In genomic region chr6:16421462-16421960, GRCh38 we compare ENCODE assay signal across 8 cellular contexts.
DNase-seq lines count a peak whose midpoint lies in the region; ATAC-seq lines count a peak whose summit lies in the region.

No MANE protein-coding gene starts in this region.

- no peaks in the 10 kb centered on the region for H3K27me3 Mint-ChIP-seq in activated T-cell treated with anti-CD3 and anti-CD28 coated beads, Interleukin-2, amount 50 U/mL, for 24 hours
- H3K27me3 Mint-ChIP-seq in activated naive CD8-positive, alpha-beta T cell treated with anti-CD3 and anti-CD28 coated beads for 36 hours = no peaks in the 10 kb centered on the region
- no peaks in the 10 kb centered on the region for H3K27me3 Mint-ChIP-seq in stimulated activated naive CD8-positive, alpha-beta T cell treated with anti-CD3 and anti-CD28 coated beads, Interleukin-15, amount 100 ng/mL, for 72 hours

- no peak for DNase-seq in activated T-cell treated with anti-CD3 and anti-CD28 coated beads, Interleukin-2, amount 50 U/mL, for 24 hours
- DNase-seq in activated T-cell treated with anti-CD3 and anti-CD28 coated beads, Interleukin-2, amount 50 U/mL, for 1 hour = no peak
- DNase-seq in activated naive CD8-positive, alpha-beta T cell treated with anti-CD3 and anti-CD28 coated beads for 36 hours = no peak
- no peak for DNase-seq in stimulated activated naive CD8-positive, alpha-beta T cell treated with anti-CD3 and anti-CD28 coated beads, Interleukin-15, amount 100 ng/mL, for 72 hours
- no peak for DNase-seq in stimulated activated CD4-positive, alpha-beta T cell treated with anti-CD3 and anti-CD28 coated beads, Interleukin-4, amount 100 ng/mL, for 1 hour
- DNase-seq in NCI-H187 treated with DMSO at 0.1 percent for 48 hours (lab: John Stamatoyannopoulos, UW) = no peak
- no peak for DNase-seq in SW480 (ENCODE audit: low spot score)

- no peaks in the 10 kb centered on the region for H3K9me3 Mint-ChIP-seq in activated T-cell treated with anti-CD3 and anti-CD28 coated beads, Interleukin-2, amount 50 U/mL, for 24 hours
- no peaks in the 10 kb centered on the region for H3K9me3 Mint-ChIP-seq in activated naive CD8-positive, alpha-beta T cell treated with anti-CD3 and anti-CD28 coated beads for 36 hours
- no peaks in the 10 kb centered on the region for H3K9me3 Mint-ChIP-seq in stimulated activated naive CD8-positive, alpha-beta T cell treated with anti-CD3 and anti-CD28 coated beads, Interleukin-15, amount 100 ng/mL, for 72 hours

- peak overlapping the region; percentile 69 for H3K4me3 Mint-ChIP-seq in activated T-cell treated with anti-CD3 and anti-CD28 coated beads, Interleukin-2, amount 50 U/mL, for 24 hours
- peak overlapping the region; percentile 56 for H3K4me3 Mint-ChIP-seq in activated naive CD8-positive, alpha-beta T cell treated with anti-CD3 and anti-CD28 coated beads for 36 hours
- peak overlapping the region; percentile 67 to 81 for H3K4me3 Mint-ChIP-seq in stimulated activated naive CD8-positive, alpha-beta T cell treated with anti-CD3 and anti-CD28 coated beads, Interleukin-15, amount 100 ng/mL, for 72 hours

- H3K4me1 Mint-ChIP-seq in activated T-cell treated with anti-CD3 and anti-CD28 coated beads, Interleukin-2, amount 50 U/mL, for 24 hours (ENCODE audit: low read depth) = peaks cover 67% of the 10 kb centered on the region
- peaks cover 39% of the 10 kb centered on the region for H3K4me1 Mint-ChIP-seq in activated naive CD8-positive, alpha-beta T cell treated with anti-CD3 and anti-CD28 coated beads for 36 hours
- peaks cover 62% of the 10 kb centered on the region for H3K4me1 Mint-ChIP-seq in stimulated activated naive CD8-positive, alpha-beta T cell treated with anti-CD3 and anti-CD28 coated beads, Interleukin-15, amount 100 ng/mL, for 72 hours

- ATAC-seq in HG03103 (IDR thresholded peaks at IDR 0.05; ENCODE audit: low read depth, unreplicated experiment) = peak; percentile 21
- peak; percentile 43 for ATAC-seq in stimulated activated naive CD8-positive, alpha-beta T cell treated with anti-CD3 and anti-CD28 coated beads, Interleukin-15, amount 100 ng/mL, for 72 hours

- no peaks in the 10 kb centered on the region for H3K36me3 Mint-ChIP-seq in activated T-cell treated with anti-CD3 and anti-CD28 coated beads, Interleukin-2, amount 50 U/mL, for 24 hours (ENCODE audit: low read depth)
- H3K36me3 Mint-ChIP-seq in activated naive CD8-positive, alpha-beta T cell treated with anti-CD3 and anti-CD28 coated beads for 36 hours = peaks cover 8% of the 10 kb centered on the region

- H3K27ac Mint-ChIP-seq in activated T-cell treated with anti-CD3 and anti-CD28 coated beads, Interleukin-2, amount 50 U/mL, for 24 hours = peak overlapping the region; percentile 99
- peak overlapping the region; percentile 99 for H3K27ac Mint-ChIP-seq in activated naive CD8-positive, alpha-beta T cell treated with anti-CD3 and anti-CD28 coated beads for 36 hours
- H3K27ac Mint-ChIP-seq in stimulated activated naive CD8-positive, alpha-beta T cell treated with anti-CD3 and anti-CD28 coated beads, Interleukin-15, amount 100 ng/mL, for 72 hours = peak overlapping the region; percentile 98 to 99
